Comparison of ENCODE assay signal across 16 cellular contexts in genomic region chr10:132302911-132303310, GRCh38.
"Had no signal": no experiment of that assay in that cellular context is flagged by ENCODE, and none has a peak within 500 bp of the region (broad histone marks: within the 10 kb centered on the region; RNA-seq: fewer than 3 reads in every experiment).

No MANE protein-coding gene starts in this region.

- H3K36me3 ChIP-seq: right lobe of liver, thyroid gland had no signal

- H3K27me3 ChIP-seq: right lobe of liver, thyroid gland had no signal

- H3K27ac Mint-ChIP-seq: activated naive CD4-positive, alpha-beta T cell treated with anti-CD3 and anti-CD28 coated beads for 36 hours; stimulated activated effector memory CD8-positive, alpha-beta T cell treated with anti-CD3 and anti-CD28 coated beads, Interleukin-12 subunit alpha, Interleukin-12 subunit beta, amount 100 ng/mL, for 72 hours had no signal

- DNase-seq: activated CD4-positive, alpha-beta T cell treated with anti-CD3 and anti-CD28 coated beads, Interleukin-2, amount 50 U/mL, for 4 hours; activated naive CD4-positive, alpha-beta T cell treated with anti-CD3 and anti-CD28 coated beads for 36 hours; activated T-cell treated with anti-CD3 and anti-CD28 coated beads for 4 hours; foreskin keratinocyte; left colon; mammary epithelial cell; midbrain; psoas muscle; stimulated activated CD4-positive, alpha-beta T cell treated with anti-CD3 and anti-CD28 coated beads, Interleukin-4, amount 100 ng/mL, for 24 hours; T-helper 1 cell; T-helper 9 cell; thyroid gland had no signal

- H3K4me3 Mint-ChIP-seq: activated naive CD4-positive, alpha-beta T cell treated with anti-CD3 and anti-CD28 coated beads for 36 hours; stimulated activated effector memory CD8-positive, alpha-beta T cell treated with anti-CD3 and anti-CD28 coated beads, Interleukin-12 subunit alpha, Interleukin-12 subunit beta, amount 100 ng/mL, for 72 hours had no signal

- H3K36me3 Mint-ChIP-seq: stimulated activated effector memory CD8-positive, alpha-beta T cell treated with anti-CD3 and anti-CD28 coated beads, Interleukin-12 subunit alpha, Interleukin-12 subunit beta, amount 100 ng/mL, for 72 hours had no signal

- ATAC-seq: foreskin keratinocyte; left colon; psoas muscle; right lobe of liver; stimulated activated effector memory CD8-positive, alpha-beta T cell treated with anti-CD3 and anti-CD28 coated beads, Interleukin-12 subunit alpha, Interleukin-12 subunit beta, amount 100 ng/mL, for 72 hours had no signal

- H3K4me1 ChIP-seq: foreskin keratinocyte had no signal

- H3K27ac ChIP-seq: epithelial cell of prostate, foreskin keratinocyte, hepatocyte, psoas muscle, right lobe of liver, thyroid gland had no signal

- H3K4me3 ChIP-seq: hepatocyte, psoas muscle, right lobe of liver, thyroid gland had no signal

- H3K9me3 Mint-ChIP-seq: activated naive CD4-positive, alpha-beta T cell treated with anti-CD3 and anti-CD28 coated beads for 36 hours; stimulated activated effector memory CD8-positive, alpha-beta T cell treated with anti-CD3 and anti-CD28 coated beads, Interleukin-12 subunit alpha, Interleukin-12 subunit beta, amount 100 ng/mL, for 72 hours had no signal

- H3K9me3 ChIP-seq: psoas muscle, right lobe of liver, thyroid gland had no signal
